In genomic region chr14:68144051-68144681, GRCh38 we compare ENCODE assay signal across 1 cellular context.
TF ChIP-seq lines count a peak whose summit lies in the region.

No MANE protein-coding gene starts in this region.

TF ChIP-seq in WTC11, 78 proteins besides CTCF, POLR2A, EP300 and RAD21 (continued from another document):
- no peak for TF ChIP-seq AR (CRISPR knock-in tag; IDR thresholded peaks at IDR 0.05)
- TF ChIP-seq TP53 (CRISPR knock-in tag; IDR thresholded peaks at IDR 0.05) = no peak
- TF ChIP-seq PRRX2 (CRISPR knock-in tag; IDR thresholded peaks at IDR 0.05) = no peak
- TF ChIP-seq ARID4B (CRISPR knock-in tag; IDR thresholded peaks at IDR 0.05; ENCODE audit: borderline replicate concordance) = no peak
- no peak for TF ChIP-seq FOXP4 (CRISPR knock-in tag; IDR thresholded peaks at IDR 0.05)
- TF ChIP-seq USF2 (CRISPR knock-in tag; IDR thresholded peaks at IDR 0.05) = no peak
- no peak for TF ChIP-seq FOXJ3 (CRISPR knock-in tag; IDR thresholded peaks at IDR 0.05; ENCODE audit: borderline replicate concordance)
- TF ChIP-seq NFE2L1 (CRISPR knock-in tag; IDR thresholded peaks at IDR 0.05) = no peak
- no peak for TF ChIP-seq E2F5 (CRISPR knock-in tag; IDR thresholded peaks at IDR 0.05)
- no peak for TF ChIP-seq IRF2 (CRISPR knock-in tag; IDR thresholded peaks at IDR 0.05; ENCODE audit: borderline replicate concordance, low read depth)
